In genomic region chr12:12721251-12721689, GRCh38 we compare ENCODE assay signal across 8 cellular contexts. TPM values are rescaled to one million over a fixed set of nuclear protein-coding genes. Genes with fewer than 3 reads are reported as not detected.
DNase-seq lines count a peak whose midpoint lies in the region; ATAC-seq, FAIRE-seq and TF ChIP-seq lines count a peak whose summit lies in the region.

No MANE protein-coding gene starts in this region.

- H3F3A ChIP-seq in DOHH2 (ENCODE audit: control insufficient read depth, insufficient read depth): peaks cover 43% of the 10 kb centered on the region

- TF ChIP-seq CTCF in DOHH2 (IDR thresholded peaks at IDR 0.05; ENCODE audit: low read depth, low read length, poor library complexity, severe bottlenecking) (no peak), breast epithelium (IDR thresholded peaks at IDR 0.05) (no peak), osteocyte (IDR thresholded peaks at IDR 0.05) (no peak)

- FAIRE-seq in urothelium cell line (lab: Jason Lieb, UNC): no peak

- H3K79me2 ChIP-seq in DOHH2 (ENCODE audit: control insufficient read depth, low read length): peaks cover 76% of the 10 kb centered on the region

- no peaks in the 10 kb centered on the region for H3K27me3 Mint-ChIP-seq in osteocyte (ENCODE audit: unreplicated experiment)

- ATAC-seq in GM21515 (IDR thresholded peaks at IDR 0.05; ENCODE audit: unreplicated experiment) (no peak), GM21619 (IDR thresholded peaks at IDR 0.05; ENCODE audit: unreplicated experiment) (no peak)

- H3K36me3 ChIP-seq in DOHH2 (ENCODE audit: control insufficient read depth, low read length) (peaks cover 68% of the 10 kb centered on the region), MG63 (peaks cover 55% of the 10 kb centered on the region), breast epithelium (no peaks in the 10 kb centered on the region)

- H3K27me3 ChIP-seq in DOHH2 (ENCODE audit: control insufficient read depth, low read length): no peaks in the 10 kb centered on the region
- no peaks in the 10 kb centered on the region for H3K27me3 ChIP-seq in MG63
- H3K27me3 ChIP-seq in breast epithelium: no peaks in the 10 kb centered on the region

- H3K27ac ChIP-seq in DOHH2 (ENCODE audit: low read depth, low read length) (peak overlapping the region; percentile 97), breast epithelium (peak overlapping the region; percentile 64 to 96)

- no peak for DNase-seq in MG63
- no peak for DNase-seq in breast epithelium (ENCODE audit: low spot score in 2 of 2)
- DNase-seq in osteocyte (ENCODE audit: extremely low spot score, unreplicated experiment): no peak
- DNase-seq in NCI-H2227 treated with DMSO at 0.1 percent for 48 hours (lab: John Stamatoyannopoulos, UW): no peak
- DNase-seq in urothelium cell line (ENCODE audit: low spot score): no peak

- H3K4me1 Mint-ChIP-seq in osteocyte (ENCODE audit: unreplicated experiment): peaks cover 41% of the 10 kb centered on the region

- H3K9me3 ChIP-seq in DOHH2 (ENCODE audit: control insufficient read depth, insufficient read depth, low read length) (no peaks in the 10 kb centered on the region), MG63 (no peaks in the 10 kb centered on the region), breast epithelium (no peaks in the 10 kb centered on the region)

- H3K4me1 ChIP-seq in DOHH2 (ENCODE audit: control insufficient read depth, low read length) (peaks cover 51% of the 10 kb centered on the region), breast epithelium (peaks cover 2 to 8% of the 10 kb centered on the region in 2 donors)

- H3K9me3 Mint-ChIP-seq in osteocyte (ENCODE audit: unreplicated experiment): no peaks in the 10 kb centered on the region

- H3K9me2 ChIP-seq in DOHH2 (replicated peaks; ENCODE audit: control insufficient read depth, low read length): no peaks in the 10 kb centered on the region

- H3K36me3 Mint-ChIP-seq in osteocyte (ENCODE audit: unreplicated experiment): peaks cover 51% of the 10 kb centered on the region

- H3K27ac Mint-ChIP-seq in osteocyte (ENCODE audit: unreplicated experiment): peak overlapping the region; percentile 99

- H4K20me1 ChIP-seq in DOHH2 (ENCODE audit: control insufficient read depth, insufficient read depth, low read depth, low read length): no peaks in the 10 kb centered on the region

- H3K4me2 ChIP-seq in DOHH2 (ENCODE audit: low read length): peak overlapping the region; percentile 96

- H3K4me3 ChIP-seq in DOHH2 (ENCODE audit: low read length): peak overlapping the region; percentile 96
- peak overlapping the region; percentile 87 for H3K4me3 ChIP-seq in MG63
- H3K4me3 ChIP-seq in breast epithelium: peak overlapping the region in 2 of 3 donors; percentile 96 to 99

- peak overlapping the region; percentile 97 for H3K4me3 Mint-ChIP-seq in osteocyte (ENCODE audit: unreplicated experiment)

- intact Hi-C loops in breast epithelium (cut with DNase I; ENCODE audit: low total_unique reads): no loop called here

- no peak for TF ChIP-seq POLR2A in breast epithelium (IDR thresholded peaks at IDR 0.05)

RNA-seq across cellular contexts. Expression of gene CDKN1B, which starts 4.1 kb away (rescaled TPM):
- 35.1 and 57.9 TPM in 2 replicates for total RNA-seq in MG63 (2014; rRNA removed; shearing (Covaris generic); ENCODE audit: low replicate concordance)
- total RNA-seq in breast epithelium: 100 to 1,000 TPM in 1 of 3 donors, 10 to 100 TPM in 2; 45.0 to 113 (median 100.0) TPM
- total RNA-seq in osteocyte: 76.4 and 78.9 TPM in 2 replicates

RNA-seq across cellular contexts. Expression of gene GPR19, which starts 25.3 kb away (rescaled TPM):
- total RNA-seq in MG63 (2014; rRNA removed; shearing (Covaris generic); ENCODE audit: low replicate concordance): 0.59 TPM in 1 of 2 replicates, not detected in the other
- under 1 TPM in 2 of 3 donors, not detected in 1; 0.33 to 0.59 TPM for total RNA-seq in breast epithelium
- total RNA-seq in osteocyte: 0.84 TPM in 1 of 2 replicates, not detected in the other
